30 cellular contexts compared by ENCODE assay signal in the genomic region with DNA sequence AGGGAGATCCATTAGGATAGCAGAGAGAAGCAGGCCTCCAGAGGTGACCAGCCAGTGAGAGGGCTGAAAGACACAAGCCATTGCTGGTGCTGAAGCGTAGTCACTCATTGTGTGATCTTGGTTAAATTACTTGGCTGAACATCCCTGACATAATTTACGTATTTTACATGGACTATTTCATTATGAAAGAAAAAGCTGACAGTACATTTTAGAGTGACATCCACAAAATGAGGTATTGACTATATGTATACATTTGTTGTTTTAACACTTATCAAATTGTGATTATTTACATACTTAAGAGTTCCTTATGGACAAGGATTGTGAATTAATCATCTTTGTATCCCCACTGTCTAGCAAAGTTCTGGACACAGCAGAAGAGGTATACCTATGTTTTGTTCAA.
"Had no signal": no experiment of that assay in that cellular context is flagged by ENCODE, and none has a peak within 500 bp of the region (broad histone marks: within the 10 kb centered on the region; RNA-seq: fewer than 3 reads in every experiment).

No MANE protein-coding gene starts in this region.

- H3K36me3 ChIP-seq: brain microvascular endothelial cell, esophagus squamous epithelium had no signal

- H3K27ac ChIP-seq: brain microvascular endothelial cell, coronary artery, dorsolateral prefrontal cortex, epithelial cell of prostate, esophagus squamous epithelium, VCaP had no signal

- H3K9me3 ChIP-seq: esophagus squamous epithelium had no signal

- DNase-seq: activated B cell treated with CpG ODN at 0.5 μM for 24 hours; activated CD4-positive, alpha-beta T cell treated with anti-CD3 and anti-CD28 coated beads for 48 hours; activated CD4-positive, alpha-beta T cell treated with anti-CD3 and anti-CD28 coated beads, Interleukin-2, amount 50 U/mL, for 1 hour; activated CD4-positive, alpha-beta T cell treated with anti-CD3 and anti-CD28 coated beads, Interleukin-2, amount 50 U/mL, for 48 hours; activated CD8-positive, alpha-beta memory T cell treated with anti-CD3 and anti-CD28 coated beads for 24 hours; activated CD8-positive, alpha-beta T cell treated with anti-CD3 and anti-CD28 coated beads for 36 hours; activated effector memory CD4-positive, alpha-beta T cell treated with Interleukin-2 at 50 U/mL for 16 hours; activated gamma-delta T cell treated with Interleukin-2 at 50 U/mL for 16 hours; activated naive CD4-positive, alpha-beta T cell treated with anti-CD3 and anti-CD28 coated beads, Interleukin-2, amount 50 U/mL, for 16 hours; activated naive CD4-positive, alpha-beta T cell treated with Interleukin-2 at 50 U/mL for 16 hours; activated T-cell treated with anti-CD3 and anti-CD28 coated beads, Interleukin-2, amount 50 U/mL, for 4 hours; amniotic stem cell; anterior cingulate cortex; brain microvascular endothelial cell; dorsolateral prefrontal cortex; effector memory CD8-positive, alpha-beta T cell; esophagus squamous epithelium; foreskin melanocyte; head of caudate nucleus; hippocampal formation; T-helper 2 cell had no signal

- ATAC-seq: activated CD4-positive, CD25-positive, alpha-beta regulatory T cell treated with anti-CD3 and anti-CD28 coated beads, Interleukin-2, amount 50 U/mL, for 24 hours; activated CD8-positive, alpha-beta T cell treated with anti-CD3 and anti-CD28 coated beads for 36 hours; activated T-cell treated with anti-CD3 and anti-CD28 coated beads, Interleukin-2, amount 50 U/mL, for 4 hours; activated T-helper 17 cell treated with anti-CD3 and anti-CD28 coated beads, Interleukin-2, amount 50 U/mL, for 72 hours; effector memory CD8-positive, alpha-beta T cell had no signal

- H3K4me3 ChIP-seq: coronary artery, dorsolateral prefrontal cortex, esophagus squamous epithelium had no signal

- FAIRE-seq: astrocyte, bronchial epithelial cell, endometrium, endothelial cell of umbilical vein had no signal

- H3K27me3 ChIP-seq: brain microvascular endothelial cell, dorsolateral prefrontal cortex, esophagus squamous epithelium had no signal
